24 cellular contexts compared by ENCODE assay signal in genomic region chr3:168419091-168419490, GRCh38.
DNase-seq lines count a peak whose midpoint lies in the region; ATAC-seq and TF ChIP-seq lines count a peak whose summit lies in the region.
"Had no signal": no experiment of that assay in that cellular context is flagged by ENCODE, and none has a peak within 500 bp of the region (broad histone marks: within the 10 kb centered on the region; RNA-seq: fewer than 3 reads in every experiment).

No MANE protein-coding gene starts in this region.

- DNase-seq in Calu3 (no peak), PC-3 (peak; percentile 42), mesothelial cell of epicardium (ENCODE audit: low spot score in 2 of 2, unreplicated experiment in 2 of 2) (no peak), type B pancreatic cell (ENCODE audit: extremely low spot score, unreplicated experiment) (no peak)
- DNase-seq in activated naive CD4-positive, alpha-beta T cell treated with Interleukin-2 at 50 U/mL for 16 hours, result no peak
- DNase-seq: AML-193; Caco-2; CD4-positive, alpha-beta T cell; CD8-positive, alpha-beta T cell; DMS 273 treated with DMSO at 0.1 percent for 48 hours; DMS153; DMS53; DMS79; DND-41; EL; GDM1 had no signal

- H3K36me3 Mint-ChIP-seq in Calu3 (ENCODE audit: insufficient read depth, unreplicated experiment) (no peaks in the 10 kb centered on the region), mesothelial cell of epicardium (peaks cover 21% of the 10 kb centered on the region), type B pancreatic cell (no peaks in the 10 kb centered on the region)
- H3K36me3 Mint-ChIP-seq: CD8-positive, alpha-beta T cell had no signal

- H3K4me1 ChIP-seq in PC-3 (ENCODE audit: insufficient read depth, low read length), result peaks cover 47% of the 10 kb centered on the region
- H3K4me1 ChIP-seq: A549; BLaER1 treated with 17β-estradiol and CSF1 and Interleukin-3, amounts not matched to agents 10 nM and 100 nM had no signal

- H3K36me3 ChIP-seq in PC-3 (ENCODE audit: low read depth, low read length), result no peaks in the 10 kb centered on the region
- H3K36me3 ChIP-seq: BLaER1 treated with 17β-estradiol and CSF1 and Interleukin-3, amounts not matched to agents 10 nM and 100 nM had no signal

- ATAC-seq in PC-3 (no peak), GM18498 (IDR thresholded peaks at IDR 0.05; ENCODE audit: unreplicated experiment) (no peak), esophagus mucosa (no peak)
- ATAC-seq: A549; CD8-positive, alpha-beta T cell; GM12878 had no signal

- no peak overlapping the region for H3K27ac ChIP-seq in PC-3 (ENCODE audit: low read length)
- H3K27ac ChIP-seq: 22Rv1; A549; BLaER1 treated with 17β-estradiol and CSF1 and Interleukin-3, amounts not matched to agents 10 nM and 100 nM; C4-2B had no signal

- H3F3A ChIP-seq in PC-3 (ENCODE audit: low read length, unreplicated experiment), result no peaks in the 10 kb centered on the region

- H3K9me2 ChIP-seq in PC-3 (replicated peaks; ENCODE audit: low read length), result no peaks in the 10 kb centered on the region

- no peaks in the 10 kb centered on the region for H3K9me3 ChIP-seq in PC-3 (ENCODE audit: low read length)
- H3K9me3 ChIP-seq: A549; BLaER1 treated with 17β-estradiol and CSF1 and Interleukin-3, amounts not matched to agents 10 nM and 100 nM; Caco-2 had no signal

- H3K27ac Mint-ChIP-seq in Calu3 (ENCODE audit: unreplicated experiment) (no peak overlapping the region), mesothelial cell of epicardium (peak overlapping the region; percentile 92), type B pancreatic cell (peak overlapping the region; percentile 89)
- H3K27ac Mint-ChIP-seq: B cell; CD4-positive, alpha-beta T cell; CD8-positive, alpha-beta T cell had no signal

- POLR2A ChIA-PET in PC-3 (lab: Charles Lee; ENCODE audit: unreplicated experiment), result no interaction called here

- no peaks in the 10 kb centered on the region for H3K27me3 ChIP-seq in PC-3 (ENCODE audit: low read length)
- H3K27me3 ChIP-seq: BLaER1 treated with 17β-estradiol and CSF1 and Interleukin-3, amounts not matched to agents 10 nM and 100 nM had no signal

- CTCF ChIA-PET in Calu3 (lab: Charles Lee), result interaction anchor here (0.6 kb wide), 1 partner anchor 291 kb away, joined by 3 read pairs; no protein-coding TSS in a partner anchor
- CTCF ChIA-PET in PC-3 (lab: Charles Lee), result no interaction called here

- no peaks in the 10 kb centered on the region for H3K27me3 Mint-ChIP-seq in Calu3 (ENCODE audit: unreplicated experiment)
- H3K27me3 Mint-ChIP-seq in mesothelial cell of epicardium (ENCODE audit: low read depth), result no peaks in the 10 kb centered on the region
- H3K27me3 Mint-ChIP-seq in type B pancreatic cell, result no peaks in the 10 kb centered on the region
- H3K27me3 Mint-ChIP-seq: B cell; CD4-positive, alpha-beta T cell had no signal

- no peak overlapping the region for H3K4me3 ChIP-seq in PC-3 (ENCODE audit: low read length)
- H3K4me3 ChIP-seq: A549; BLaER1 treated with 17β-estradiol and CSF1 and Interleukin-3, amounts not matched to agents 10 nM and 100 nM; GM12878 had no signal

- BruUV-seq in Calu3 (replicated peaks; lab: Mats Ljungman, UMichigan) (no TSS peak), PC-3 (replicated peaks; lab: Mats Ljungman, UMichigan) (no TSS peak)

- H3K4me2 ChIP-seq in PC-3 (ENCODE audit: low read length), result peak overlapping the region; percentile 7; the same call in 1 of the 2 replicates
- H3K4me2 ChIP-seq: A549; BLaER1 treated with 17β-estradiol and CSF1 and Interleukin-3, amounts not matched to agents 10 nM and 100 nM had no signal

- no peak overlapping the region for H3K9ac ChIP-seq in PC-3 (ENCODE audit: low read length)
- H3K9ac ChIP-seq: BLaER1 treated with 17β-estradiol and CSF1 and Interleukin-3, amounts not matched to agents 10 nM and 100 nM had no signal

- H2AFZ ChIP-seq in PC-3 (ENCODE audit: low read length), result no peak overlapping the region

- H3K4me3 Mint-ChIP-seq in Calu3 (ENCODE audit: low read depth, unreplicated experiment) (peak overlapping the region; percentile 31), mesothelial cell of epicardium (no peak overlapping the region), type B pancreatic cell (no peak overlapping the region)
- H3K4me3 Mint-ChIP-seq: B cell; CD4-positive, alpha-beta T cell; CD8-positive, alpha-beta T cell had no signal

- H3K4me1 Mint-ChIP-seq in Calu3 (ENCODE audit: low read depth, unreplicated experiment) (peaks cover 61% of the 10 kb centered on the region), mesothelial cell of epicardium (peaks cover 59% of the 10 kb centered on the region), type B pancreatic cell (ENCODE audit: unreplicated experiment) (peaks cover 8% of the 10 kb centered on the region)
- H3K4me1 Mint-ChIP-seq: B cell had no signal

- intact Hi-C loops in Calu3 (cut with micrococcal nuclease; ENCODE audit: unreplicated experiment), result loop anchor here (5.0 kb wide), 2 partner anchors 77 to 172 kb away; no protein-coding TSS in a partner anchor
- intact Hi-C loops in PC-3 (cut with micrococcal nuclease), result loop anchor here (1.0 kb wide), 1 partner anchor 166 kb away; no protein-coding TSS in a partner anchor

- TF ChIP-seq CTCF in Calu3 (IDR thresholded peaks at IDR 0.05; ENCODE audit: unreplicated experiment) (no peak), PC-3 (conservative IDR thresholded peaks at IDR 0.05; ENCODE audit: low read depth, low read length) (no peak), mesothelial cell of epicardium (IDR thresholded peaks at IDR 0.05; ENCODE audit: unreplicated experiment) (no peak), type B pancreatic cell (conservative IDR thresholded peaks at IDR 0.05) (no peak)

- H3K79me2 ChIP-seq in PC-3 (ENCODE audit: low read length), result no peaks in the 10 kb centered on the region

- H3K9me3 Mint-ChIP-seq in Calu3 (ENCODE audit: low read depth, unreplicated experiment), result no peaks in the 10 kb centered on the region
- H3K9me3 Mint-ChIP-seq in mesothelial cell of epicardium, result peaks cover 10% of the 10 kb centered on the region
- no peaks in the 10 kb centered on the region for H3K9me3 Mint-ChIP-seq in type B pancreatic cell
- H3K9me3 Mint-ChIP-seq: CD8-positive, alpha-beta T cell had no signal

- H4K20me1 ChIP-seq in PC-3 (ENCODE audit: low read length), result no peaks in the 10 kb centered on the region
- H4K20me1 ChIP-seq: BLaER1 treated with 17β-estradiol and CSF1 and Interleukin-3, amounts not matched to agents 10 nM and 100 nM had no signal
